Comparison of ENCODE assay signal across 17 cellular contexts in genomic region chrX:4373777-4374176, GRCh38.
DNase-seq lines count a peak whose midpoint lies in the region; ATAC-seq and TF ChIP-seq lines count a peak whose summit lies in the region.
"Had no signal": no experiment of that assay in that cellular context is flagged by ENCODE, and none has a peak within 500 bp of the region (broad histone marks: within the 10 kb centered on the region; RNA-seq: fewer than 3 reads in every experiment).

No MANE protein-coding gene starts in this region.

- H3K27ac ChIP-seq in neural progenitor cell = no peak overlapping the region
- H3K27ac ChIP-seq: BLaER1, C4-2B, GM23248 had no signal

- H3K4me1 Mint-ChIP-seq in WTC11 = peaks cover 2% of the 10 kb centered on the region
- no peaks in the 10 kb centered on the region for H3K4me1 Mint-ChIP-seq in neural progenitor cell
- H3K4me1 Mint-ChIP-seq: B cell; CD4-positive, CD25-positive, alpha-beta regulatory T cell had no signal

- H3K79me2 ChIP-seq in neural progenitor cell (ENCODE audit: low read depth) = no peaks in the 10 kb centered on the region

- H2AFZ ChIP-seq in neural progenitor cell (replicated peaks) = peak overlapping the region; percentile 42
- H2AFZ ChIP-seq: GM23248 had no signal

- no peak overlapping the region for H3K9ac ChIP-seq in neural progenitor cell
- H3K9ac ChIP-seq: BLaER1, GM23248 had no signal

- H4K20me1 ChIP-seq in neural progenitor cell (ENCODE audit: low read depth) = no peaks in the 10 kb centered on the region
- H4K20me1 ChIP-seq: BLaER1 had no signal

- H3K4me2 ChIP-seq in neural progenitor cell = no peak overlapping the region
- H3K4me2 ChIP-seq: BLaER1 had no signal

- DNase-seq in NCI-H748 (lab: John Stamatoyannopoulos, UW; ENCODE audit: unreplicated experiment) (peak; percentile 43), NCI-H748 treated with DMSO at 0.1 percent for 48 hours (lab: John Stamatoyannopoulos, UW) (no peak), WTC11 (ENCODE audit: low spot score) (no peak), neural progenitor cell (ENCODE audit: low spot score) (no peak), amniotic stem cell (lab: John Stamatoyannopoulos, UW) (no peak)
- DNase-seq: Caco-2; CD4-positive, CD25-positive, alpha-beta regulatory T cell; CD8-positive, alpha-beta T cell; DMS153; DND-41; GM23248; H7; HCEC 1CT had no signal

- POLR2A ChIA-PET in WTC11 (lab: Charles Lee) = no interaction called here

- H3K27me3 Mint-ChIP-seq in WTC11 (ENCODE audit: low read depth) (no peaks in the 10 kb centered on the region), neural progenitor cell (ENCODE audit: insufficient read depth, low read depth) (no peaks in the 10 kb centered on the region)
- H3K27me3 Mint-ChIP-seq: B cell; CD4-positive, CD25-positive, alpha-beta regulatory T cell had no signal

- H3F3A ChIP-seq in neural progenitor cell (ENCODE audit: low read depth) = no peaks in the 10 kb centered on the region

- H3K4me3 Mint-ChIP-seq in WTC11 (no peak overlapping the region), neural progenitor cell (no peak overlapping the region)
- H3K4me3 Mint-ChIP-seq: B cell; CD4-positive, CD25-positive, alpha-beta regulatory T cell; CD8-positive, alpha-beta T cell had no signal

- no peak overlapping the region for H3K27ac Mint-ChIP-seq in WTC11
- no peak overlapping the region for H3K27ac Mint-ChIP-seq in neural progenitor cell
- H3K27ac Mint-ChIP-seq: B cell; CD4-positive, CD25-positive, alpha-beta regulatory T cell; CD8-positive, alpha-beta T cell had no signal

- no peaks in the 10 kb centered on the region for H3K9me3 ChIP-seq in neural progenitor cell (ENCODE audit: low read depth)
- H3K9me3 ChIP-seq: Caco-2 had no signal

- no peaks in the 10 kb centered on the region for H3K4me1 ChIP-seq in neural progenitor cell
- H3K4me1 ChIP-seq: BLaER1 had no signal

- H3K4me3 ChIP-seq in neural progenitor cell = no peak overlapping the region
- H3K4me3 ChIP-seq: BLaER1, GM23248 had no signal

- no peak for ATAC-seq in WTC11
- no peak for ATAC-seq in GM19395 (IDR thresholded peaks at IDR 0.05; ENCODE audit: unreplicated experiment)
- ATAC-seq: CD8-positive, alpha-beta T cell had no signal

- no peaks in the 10 kb centered on the region for H3K27me3 ChIP-seq in neural progenitor cell
- H3K27me3 ChIP-seq: BLaER1 had no signal

- H3K36me3 Mint-ChIP-seq in WTC11 = peaks cover 9% of the 10 kb centered on the region
- no peaks in the 10 kb centered on the region for H3K36me3 Mint-ChIP-seq in neural progenitor cell
- H3K36me3 Mint-ChIP-seq: CD4-positive, CD25-positive, alpha-beta regulatory T cell; CD8-positive, alpha-beta T cell had no signal

- no peak for TF ChIP-seq CTCF in WTC11 (IDR thresholded peaks at IDR 0.05)
- TF ChIP-seq CTCF in neural progenitor cell (IDR thresholded peaks at IDR 0.05) = no peak

- no peaks in the 10 kb centered on the region for H3K36me3 ChIP-seq in neural progenitor cell
- H3K36me3 ChIP-seq: BLaER1 had no signal

- H3K9me3 Mint-ChIP-seq in WTC11 (peaks cover 15% of the 10 kb centered on the region), neural progenitor cell (peaks cover 2% of the 10 kb centered on the region)

- CTCF ChIA-PET in WTC11 (lab: Charles Lee) = no interaction called here

TF ChIP-seq in WTC11, 78 proteins besides CTCF, POLR2A, EP300 and RAD21:
- TF ChIP-seq ZNF317 (CRISPR knock-in tag; IDR thresholded peaks at IDR 0.05; ENCODE audit: borderline replicate concordance, low read depth) (0 out of 2 replicates have a peak, but pooled peaks have one; percentile 28), TP53 (CRISPR knock-in tag; IDR thresholded peaks at IDR 0.05) (no peak), IRF1 (CRISPR knock-in tag; IDR thresholded peaks at IDR 0.05) (no peak)
